16 cellular contexts compared by ENCODE assay signal in the genomic region with DNA sequence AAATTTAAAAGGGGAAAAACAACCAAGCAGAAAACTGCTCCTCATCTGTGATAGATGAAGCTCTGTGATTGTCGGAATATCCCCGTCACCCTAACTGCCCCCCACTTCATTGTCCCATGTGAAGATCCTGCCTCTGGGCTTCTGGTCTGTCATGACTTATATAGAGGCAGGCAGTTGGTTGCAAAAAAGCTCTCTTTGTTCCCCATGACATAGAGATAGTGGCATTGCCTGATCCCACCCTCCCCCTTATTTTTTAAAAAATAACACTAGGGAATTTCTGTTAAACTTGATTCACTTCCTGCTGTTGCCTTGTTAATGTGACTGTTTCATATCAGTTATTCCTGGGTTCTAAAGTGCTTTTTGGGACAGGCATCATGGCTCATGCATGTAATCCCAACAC.
"Had no signal": no experiment of that assay in that cellular context is flagged by ENCODE, and none has a peak within 500 bp of the region (broad histone marks: within the 10 kb centered on the region; RNA-seq: fewer than 3 reads in every experiment).

No MANE protein-coding gene starts in this region.

- H3K4me3 Mint-ChIP-seq: activated naive CD8-positive, alpha-beta T cell; activated T-helper 1 cell treated with anti-CD3 and anti-CD28 coated beads, Interleukin-12 subunit alpha, Interleukin-12 subunit beta, Interleukin-2, Interleukin-4 antibody, amounts not matched to agents 30 ng/mL and 10 ng/mL and 1 ng/mL, durations not matched to agents 14 hours and 24 hours and 36 hours; T-helper 1 cell treated with Interleukin-12 subunit alpha and Interleukin-12 subunit beta and Interleukin-4 antibody, amounts not matched to agents 30 μg/mL and 1 μg/mL, for 36 hours had no signal

- H3K9me3 ChIP-seq: left lung, ovary, stomach, upper lobe of left lung had no signal

- H3K27me3 ChIP-seq: dorsolateral prefrontal cortex, left lung, ovary, stomach, upper lobe of left lung had no signal

- H3K36me3 ChIP-seq: ovary, upper lobe of left lung had no signal

- H3K4me3 ChIP-seq: dorsolateral prefrontal cortex, left lung, ovary, smooth muscle cell, stomach, upper lobe of left lung had no signal

- H3K27ac ChIP-seq: dorsolateral prefrontal cortex, left lung, ovary, stomach, upper lobe of left lung had no signal

- H3K4me2 ChIP-seq: smooth muscle cell had no signal

- H3K9me3 Mint-ChIP-seq: activated T-helper 1 cell treated with anti-CD3 and anti-CD28 coated beads, Interleukin-12 subunit alpha, Interleukin-12 subunit beta, Interleukin-2, Interleukin-4 antibody, amounts not matched to agents 30 ng/mL and 10 ng/mL and 1 ng/mL, durations not matched to agents 14 hours and 24 hours and 36 hours; T-helper 1 cell treated with Interleukin-12 subunit alpha and Interleukin-12 subunit beta and Interleukin-4 antibody, amounts not matched to agents 30 μg/mL and 1 μg/mL, for 36 hours had no signal

- H3K27me3 Mint-ChIP-seq: activated naive CD8-positive, alpha-beta T cell had no signal

- H3K27ac Mint-ChIP-seq: activated naive CD8-positive, alpha-beta T cell; activated T-helper 1 cell treated with anti-CD3 and anti-CD28 coated beads, Interleukin-12 subunit alpha, Interleukin-12 subunit beta, Interleukin-2, Interleukin-4 antibody, amounts not matched to agents 30 ng/mL and 10 ng/mL and 1 ng/mL, durations not matched to agents 14 hours and 24 hours and 36 hours had no signal

- ATAC-seq: left lung, sciatic nerve had no signal

- DNase-seq: activated CD4-positive, alpha-beta T cell treated with anti-CD3 and anti-CD28 coated beads for 1 hour; activated CD8-positive, alpha-beta memory T cell treated with anti-CD3 and anti-CD28 coated beads for 24 hours; amygdala; dorsolateral prefrontal cortex; foreskin fibroblast; hypothalamus; left lung; ovary; stimulated activated CD4-positive, alpha-beta T cell treated with anti-CD3 and anti-CD28 coated beads, Interleukin-4, amount 100 ng/mL, for 1 hour; stomach; upper lobe of left lung had no signal
